1 cellular context compared by ENCODE assay signal in the genomic region with DNA sequence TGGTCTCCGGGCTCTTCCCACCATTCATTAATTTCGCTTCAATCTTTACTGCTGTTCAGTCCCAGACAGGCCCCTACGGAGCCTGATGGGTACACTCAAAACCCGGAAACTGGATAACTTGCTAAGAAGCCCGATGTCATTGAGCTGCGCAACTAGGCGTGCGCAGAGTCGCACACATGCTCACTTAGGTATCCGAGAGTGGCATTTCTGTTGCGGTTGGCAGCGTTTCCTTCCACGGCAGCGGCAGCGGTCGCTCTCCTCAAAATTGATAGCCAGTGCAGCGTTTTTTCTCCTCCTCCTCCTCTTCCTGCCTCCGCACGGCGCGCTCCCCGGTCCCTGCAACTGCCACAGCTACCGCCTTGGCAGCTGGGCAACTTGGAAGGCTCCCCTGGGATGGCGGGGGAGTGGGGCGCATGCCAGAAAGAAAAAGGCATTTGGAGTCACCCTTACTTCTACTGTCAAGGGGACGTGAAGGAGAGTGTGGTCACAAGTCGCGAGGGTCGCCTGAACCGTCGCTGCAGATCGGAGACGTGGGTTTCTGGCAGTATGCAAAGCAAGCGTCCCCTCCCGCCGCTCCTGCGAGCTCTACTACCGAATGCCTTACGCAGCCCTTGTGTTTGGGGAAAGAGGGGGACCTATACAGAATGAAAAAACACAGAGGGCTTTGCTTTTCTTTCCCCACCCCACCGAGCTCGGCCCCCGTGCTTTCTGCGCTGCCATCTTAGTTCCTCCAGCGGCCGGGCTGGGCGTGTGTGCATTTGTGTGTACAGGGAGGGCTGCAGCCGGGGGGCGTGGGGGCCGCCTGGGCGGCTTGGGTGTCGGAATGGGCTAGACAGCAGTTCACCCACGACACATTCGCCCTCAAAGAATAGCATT.
TF ChIP-seq lines count a peak whose summit lies in the region.

No MANE protein-coding gene starts in this region.

TF ChIP-seq in HepG2, 621 proteins besides CTCF, POLR2A, EP300 and RAD21 (continued from another document and continues in another):
- TF ChIP-seq, protein P1, sequence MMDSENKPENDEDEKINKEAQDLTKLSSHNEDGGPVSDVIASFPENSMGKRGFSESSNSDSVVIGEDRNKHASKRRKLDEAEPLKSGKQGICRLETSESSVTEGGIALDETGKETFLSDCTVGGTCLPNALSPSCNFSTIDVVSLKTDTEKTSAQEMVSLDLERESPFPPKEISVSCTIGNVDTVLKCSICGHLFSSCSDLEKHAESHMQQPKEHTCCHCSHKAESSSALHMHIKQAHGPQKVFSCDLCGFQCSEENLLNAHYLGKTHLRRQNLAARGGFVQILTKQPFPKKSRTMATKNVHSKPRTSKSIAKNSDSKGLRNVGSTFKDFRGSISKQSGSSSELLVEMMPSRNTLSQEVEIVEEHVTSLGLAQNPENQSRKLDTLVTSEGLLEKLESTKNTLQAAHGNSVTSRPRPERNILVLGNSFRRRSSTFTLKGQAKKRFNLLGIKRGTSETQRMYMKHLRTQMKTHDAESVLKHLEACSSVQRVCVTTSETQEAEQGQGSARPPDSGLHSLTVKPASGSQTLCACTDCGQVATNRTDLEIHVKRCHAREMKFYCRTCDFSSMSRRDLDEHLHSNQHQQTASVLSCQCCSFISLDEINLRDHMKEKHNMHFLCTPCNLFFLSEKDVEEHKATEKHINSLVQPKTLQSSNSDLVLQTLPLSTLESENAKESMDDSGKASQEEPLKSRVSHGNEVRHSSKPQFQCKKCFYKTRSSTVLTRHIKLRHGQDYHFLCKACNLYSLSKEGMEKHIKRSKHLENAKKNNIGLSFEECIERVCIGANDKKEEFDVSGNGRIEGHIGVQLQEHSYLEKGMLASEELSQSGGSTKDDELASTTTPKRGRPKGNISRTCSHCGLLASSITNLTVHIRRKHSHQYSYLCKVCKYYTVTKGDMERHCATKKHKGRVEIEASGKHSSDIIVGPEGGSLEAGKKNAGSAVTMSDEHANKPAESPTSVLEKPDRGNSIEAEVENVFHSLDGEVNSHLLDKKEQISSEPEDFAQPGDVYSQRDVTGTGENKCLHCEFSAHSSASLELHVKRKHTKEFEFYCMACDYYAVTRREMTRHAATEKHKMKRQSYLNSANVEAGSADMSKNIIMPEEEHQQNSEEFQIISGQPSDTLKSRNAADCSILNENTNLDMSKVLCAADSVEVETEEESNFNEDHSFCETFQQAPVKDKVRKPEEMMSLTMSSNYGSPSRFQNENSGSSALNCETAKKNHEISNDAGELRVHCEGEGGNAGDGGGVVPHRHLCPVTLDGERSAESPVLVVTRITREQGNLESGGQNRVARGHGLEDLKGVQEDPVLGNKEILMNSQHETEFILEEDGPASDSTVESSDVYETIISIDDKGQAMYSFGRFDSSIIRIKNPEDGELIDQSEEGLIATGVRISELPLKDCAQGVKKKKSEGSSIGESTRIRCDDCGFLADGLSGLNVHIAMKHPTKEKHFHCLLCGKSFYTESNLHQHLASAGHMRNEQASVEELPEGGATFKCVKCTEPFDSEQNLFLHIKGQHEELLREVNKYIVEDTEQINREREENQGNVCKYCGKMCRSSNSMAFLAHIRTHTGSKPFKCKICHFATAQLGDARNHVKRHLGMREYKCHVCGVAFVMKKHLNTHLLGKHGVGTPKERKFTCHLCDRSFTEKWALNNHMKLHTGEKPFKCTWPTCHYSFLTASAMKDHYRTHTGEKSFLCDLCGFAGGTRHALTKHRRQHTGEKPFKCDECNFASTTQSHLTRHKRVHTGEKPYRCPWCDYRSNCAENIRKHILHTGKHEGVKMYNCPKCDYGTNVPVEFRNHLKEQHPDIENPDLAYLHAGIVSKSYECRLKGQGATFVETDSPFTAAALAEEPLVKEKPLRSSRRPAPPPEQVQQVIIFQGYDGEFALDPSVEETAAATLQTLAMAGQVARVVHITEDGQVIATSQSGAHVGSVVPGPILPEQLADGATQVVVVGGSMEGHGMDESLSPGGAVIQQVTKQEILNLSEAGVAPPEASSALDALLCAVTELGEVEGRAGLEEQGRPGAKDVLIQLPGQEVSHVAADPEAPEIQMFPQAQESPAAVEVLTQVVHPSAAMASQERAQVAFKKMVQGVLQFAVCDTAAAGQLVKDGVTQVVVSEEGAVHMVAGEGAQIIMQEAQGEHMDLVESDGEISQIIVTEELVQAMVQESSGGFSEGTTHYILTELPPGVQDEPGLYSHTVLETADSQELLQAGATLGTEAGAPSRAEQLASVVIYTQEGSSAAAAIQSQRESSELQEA (CRISPR knock-in tag; IDR thresholded peaks at IDR 0.05; ENCODE audit: not compliant biosample characterization), result no peak
- TF ChIP-seq, protein P2, sequence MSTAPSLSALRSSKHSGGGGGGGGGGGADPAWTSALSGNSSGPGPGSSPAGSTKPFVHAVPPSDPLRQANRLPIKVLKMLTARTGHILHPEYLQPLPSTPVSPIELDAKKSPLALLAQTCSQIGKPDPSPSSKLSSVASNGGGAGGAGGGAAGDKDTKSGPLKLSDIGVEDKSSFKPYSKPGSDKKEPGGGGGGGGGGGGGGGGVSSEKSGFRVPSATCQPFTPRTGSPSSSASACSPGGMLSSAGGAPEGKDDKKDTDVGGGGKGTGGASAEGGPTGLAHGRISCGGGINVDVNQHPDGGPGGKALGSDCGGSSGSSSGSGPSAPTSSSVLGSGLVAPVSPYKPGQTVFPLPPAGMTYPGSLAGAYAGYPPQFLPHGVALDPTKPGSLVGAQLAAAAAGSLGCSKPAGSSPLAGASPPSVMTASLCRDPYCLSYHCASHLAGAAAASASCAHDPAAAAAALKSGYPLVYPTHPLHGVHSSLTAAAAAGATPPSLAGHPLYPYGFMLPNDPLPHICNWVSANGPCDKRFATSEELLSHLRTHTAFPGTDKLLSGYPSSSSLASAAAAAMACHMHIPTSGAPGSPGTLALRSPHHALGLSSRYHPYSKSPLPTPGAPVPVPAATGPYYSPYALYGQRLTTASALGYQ (CRISPR knock-in tag; IDR thresholded peaks at IDR 0.05), result peak; percentile 55; the same call in 1 of the 2 replicates
- TF ChIP-seq ZNF446 (CRISPR knock-in tag; IDR thresholded peaks at IDR 0.05) (no peak), RBM22 (optimal IDR thresholded peaks at IDR 0.05; ENCODE audit: low read length) (no peak), EEA1 (CRISPR knock-in tag; IDR thresholded peaks at IDR 0.05; ENCODE audit: borderline replicate concordance) (no peak), PCBP2 (optimal IDR thresholded peaks at IDR 0.05; ENCODE audit: low read depth, low read length, poor library complexity, severe bottlenecking) (no peak), POLR2AphosphoS5 (IDR thresholded peaks at IDR 0.05; ENCODE audit: low read depth, low read length) (peak; percentile 66), ZNF761 (CRISPR knock-in tag; conservative IDR thresholded peaks at IDR 0.05) (no peak), IRF2 (CRISPR knock-in tag; IDR thresholded peaks at IDR 0.05) (peak; percentile 73), FOSL2 (CRISPR knock-in tag; IDR thresholded peaks at IDR 0.05) (0 out of 2 replicates have a peak, but pooled peaks have one; percentile 50), NFKB2 (CRISPR knock-in tag; IDR thresholded peaks at IDR 0.05; ENCODE audit: borderline replicate concordance) (peak; percentile 3; the same call in 1 of the 2 replicates), SNAI1 (CRISPR knock-in tag; IDR thresholded peaks at IDR 0.05; ENCODE audit: borderline replicate concordance) (no peak), ZNF138 (CRISPR knock-in tag; IDR thresholded peaks at IDR 0.05; ENCODE audit: low read depth) (no peak), FOXA3 (CRISPR knock-in tag; IDR thresholded peaks at IDR 0.05) (no peak; the same call in 1 of the 2 replicates), XRCC5 (optimal IDR thresholded peaks at IDR 0.05; ENCODE audit: low read length) (peak; percentile 65), ZNF337 (CRISPR knock-in tag; IDR thresholded peaks at IDR 0.05; ENCODE audit: borderline replicate concordance, low read depth) (0 out of 2 replicates have a peak, but pooled peaks have one; percentile 27), ZNF251 (CRISPR knock-in tag; IDR thresholded peaks at IDR 0.05) (no peak), MEF2D (CRISPR knock-in tag; IDR thresholded peaks at IDR 0.05) (no peak), RORA (CRISPR knock-in tag; IDR thresholded peaks at IDR 0.05) (no peak), NFIC (IDR thresholded peaks at IDR 0.05; ENCODE audit: low read length) (no peak), NFIB (CRISPR knock-in tag; IDR thresholded peaks at IDR 0.05; ENCODE audit: borderline replicate concordance) (no peak), ZNF256 (CRISPR knock-in tag; conservative IDR thresholded peaks at IDR 0.05) (no peak), NCOA5 (CRISPR knock-in tag; IDR thresholded peaks at IDR 0.05) (no peak), ZNF7 (CRISPR knock-in tag; IDR thresholded peaks at IDR 0.05) (no peak), MED13 (CRISPR knock-in tag; IDR thresholded peaks at IDR 0.05) (no peak), GFI1 (CRISPR knock-in tag; IDR thresholded peaks at IDR 0.05; ENCODE audit: borderline replicate concordance) (peak; percentile 72; the same call in 1 of the 2 replicates), ZNF101 (CRISPR knock-in tag; IDR thresholded peaks at IDR 0.05; ENCODE audit: borderline replicate concordance, low read depth) (no peak), ZC3H13 (CRISPR knock-in tag; IDR thresholded peaks at IDR 0.05) (0 out of 2 replicates have a peak, but pooled peaks have one; percentile 35), MAFK (conservative IDR thresholded peaks at IDR 0.05 in 1 of 2, IDR thresholded peaks at IDR 0.05 in 1 of 2; ENCODE audit: low read length in 2 of 2) (no peak), MYNN (CRISPR knock-in tag; IDR thresholded peaks at IDR 0.05; ENCODE audit: low read depth) (no peak; the same call in 1 of the 2 replicates), ZFP36 (IDR thresholded peaks at IDR 0.05; ENCODE audit: borderline replicate concordance, low read depth, low read length, partially characterized antibody) (no peak), KLF6 (CRISPR knock-in tag; IDR thresholded peaks at IDR 0.05) (no peak), AHR (CRISPR knock-in tag; IDR thresholded peaks at IDR 0.05) (no peak), JARID2 (CRISPR knock-in tag; IDR thresholded peaks at IDR 0.05; ENCODE audit: insufficient replicate concordance) (peak; percentile 39)
- TF ChIP-seq, protein P3, sequence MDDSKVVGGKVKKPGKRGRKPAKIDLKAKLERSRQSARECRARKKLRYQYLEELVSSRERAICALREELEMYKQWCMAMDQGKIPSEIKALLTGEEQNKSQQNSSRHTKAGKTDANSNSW (CRISPR knock-in tag; IDR thresholded peaks at IDR 0.05; ENCODE audit: borderline replicate concordance), result no peak
- TF ChIP-seq, protein P4, sequence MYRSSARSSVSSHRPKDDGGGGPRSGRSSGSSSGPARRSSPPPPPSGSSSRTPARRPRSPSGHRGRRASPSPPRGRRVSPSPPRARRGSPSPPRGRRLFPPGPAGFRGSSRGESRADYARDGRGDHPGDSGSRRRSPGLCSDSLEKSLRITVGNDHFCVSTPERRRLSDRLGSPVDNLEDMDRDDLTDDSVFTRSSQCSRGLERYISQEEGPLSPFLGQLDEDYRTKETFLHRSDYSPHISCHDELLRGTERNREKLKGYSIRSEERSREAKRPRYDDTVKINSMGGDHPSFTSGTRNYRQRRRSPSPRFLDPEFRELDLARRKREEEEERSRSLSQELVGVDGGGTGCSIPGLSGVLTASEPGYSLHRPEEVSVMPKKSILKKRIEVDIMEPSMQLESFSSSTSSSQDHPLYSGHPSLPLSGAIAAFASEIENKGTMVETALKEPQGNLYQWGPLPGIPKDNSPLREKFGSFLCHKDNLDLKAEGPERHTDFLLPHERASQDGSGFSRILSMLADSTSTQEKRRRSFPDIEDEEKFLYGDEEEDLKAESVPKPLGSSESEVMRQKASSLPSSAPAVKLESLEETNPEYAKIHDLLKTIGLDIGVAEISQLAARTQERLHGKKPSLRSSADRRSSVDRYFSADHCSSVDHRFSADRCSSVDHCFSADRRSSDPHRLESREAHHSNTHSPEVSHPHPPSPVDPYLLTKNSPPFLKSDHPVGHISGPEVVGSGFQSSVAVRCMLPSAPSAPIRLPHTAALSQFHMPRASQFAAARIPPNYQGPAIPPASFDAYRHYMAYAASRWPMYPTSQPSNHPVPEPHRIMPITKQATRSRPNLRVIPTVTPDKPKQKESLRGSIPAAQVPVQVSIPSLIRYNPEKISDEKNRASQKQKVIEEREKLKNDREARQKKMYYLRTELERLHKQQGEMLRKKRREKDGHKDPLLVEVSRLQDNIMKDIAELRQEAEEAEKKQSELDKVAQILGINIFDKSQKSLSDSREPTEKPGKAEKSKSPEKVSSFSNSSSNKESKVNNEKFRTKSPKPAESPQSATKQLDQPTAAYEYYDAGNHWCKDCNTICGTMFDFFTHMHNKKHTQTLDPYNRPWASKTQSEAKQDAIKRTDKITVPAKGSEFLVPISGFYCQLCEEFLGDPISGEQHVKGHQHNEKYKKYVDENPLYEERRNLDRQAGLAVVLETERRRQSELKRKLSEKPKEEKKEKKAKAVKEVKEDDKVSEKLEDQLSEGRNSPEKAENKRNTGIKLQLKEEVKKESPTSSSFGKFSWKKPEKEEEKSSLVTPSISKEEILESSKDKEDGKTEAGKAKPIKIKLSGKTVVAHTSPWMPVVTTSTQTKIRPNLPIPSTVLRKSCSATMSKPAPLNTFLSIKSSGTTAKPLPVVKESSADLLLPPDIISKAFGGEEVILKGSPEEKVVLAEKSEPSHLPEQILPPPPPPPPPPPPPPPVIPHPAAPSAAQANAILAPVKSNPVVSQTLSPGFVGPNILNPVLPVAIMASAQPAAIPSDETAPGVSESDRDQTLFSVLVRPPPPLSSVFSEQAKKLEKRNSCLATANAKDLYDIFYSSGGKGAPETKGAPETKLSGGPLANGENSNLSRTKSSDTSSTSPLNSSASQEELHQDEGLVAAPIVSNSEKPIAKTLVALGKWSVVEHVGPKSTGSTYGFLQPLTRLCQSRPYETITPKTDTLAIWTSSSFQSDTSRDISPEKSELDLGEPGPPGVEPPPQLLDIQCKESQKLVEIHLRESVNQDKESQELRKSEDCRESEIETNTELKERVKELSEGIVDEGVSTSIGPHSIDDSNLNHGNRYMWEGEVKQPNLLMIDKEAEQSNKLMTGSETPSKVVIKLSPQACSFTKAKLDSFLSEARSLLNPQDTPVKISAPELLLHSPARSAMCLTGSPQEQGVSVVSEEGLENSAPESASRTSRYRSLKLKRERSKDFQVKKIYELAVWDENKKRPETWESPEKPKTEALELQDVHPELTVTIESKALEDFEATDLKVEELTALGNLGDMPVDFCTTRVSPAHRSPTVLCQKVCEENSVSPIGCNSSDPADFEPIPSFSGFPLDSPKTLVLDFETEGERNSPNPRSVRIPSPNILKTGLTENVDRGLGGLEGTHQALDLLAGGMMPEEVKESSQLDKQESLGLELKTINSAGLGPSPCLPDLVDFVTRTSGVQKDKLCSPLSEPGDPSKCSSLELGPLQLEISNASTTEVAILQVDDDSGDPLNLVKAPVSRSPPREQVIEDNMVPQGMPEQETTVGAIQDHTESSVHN (CRISPR knock-in tag; IDR thresholded peaks at IDR 0.05), result no peak
- TF ChIP-seq, protein P5, sequence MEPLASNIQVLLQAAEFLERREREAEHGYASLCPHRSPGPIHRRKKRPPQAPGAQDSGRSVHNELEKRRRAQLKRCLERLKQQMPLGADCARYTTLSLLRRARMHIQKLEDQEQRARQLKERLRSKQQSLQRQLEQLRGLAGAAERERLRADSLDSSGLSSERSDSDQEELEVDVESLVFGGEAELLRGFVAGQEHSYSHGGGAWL (CRISPR knock-in tag; IDR thresholded peaks at IDR 0.05), result peak; percentile 27; the same call in 1 of the 2 replicates
- TF ChIP-seq, protein P6, sequence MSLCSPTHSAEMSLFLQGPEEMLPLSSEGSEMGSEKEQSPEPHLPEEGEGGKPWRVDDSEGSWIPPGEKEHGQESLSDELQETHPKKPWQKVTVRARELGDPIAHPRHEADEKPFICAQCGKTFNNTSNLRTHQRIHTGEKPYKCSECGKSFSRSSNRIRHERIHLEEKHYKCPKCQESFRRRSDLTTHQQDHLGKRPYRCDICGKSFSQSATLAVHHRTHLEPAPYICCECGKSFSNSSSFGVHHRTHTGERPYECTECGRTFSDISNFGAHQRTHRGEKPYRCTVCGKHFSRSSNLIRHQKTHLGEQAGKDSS (CRISPR knock-in tag; IDR thresholded peaks at IDR 0.05; ENCODE audit: borderline replicate concordance, low read depth), result peak; percentile 39; the same call in 1 of the 2 replicates
